Comparison of ENCODE assay signal across 8 cellular contexts in genomic region chr1:206464456-206464964, GRCh38. TPM values are rescaled to one million over a fixed set of nuclear protein-coding genes. Genes with fewer than 3 reads are reported as not detected.
DNase-seq lines count a peak whose midpoint lies in the region; ATAC-seq and TF ChIP-seq lines count a peak whose summit lies in the region.

No MANE protein-coding gene starts in this region.

- H2BK15ac ChIP-seq in mesenchymal stem cell (ENCODE audit: low read depth, poor library complexity, severe bottlenecking) = no peak overlapping the region

- H3K9me3 ChIP-seq in mesenchymal stem cell (ENCODE audit: control insufficient read depth, low read length) (no peaks in the 10 kb centered on the region), mucosa of descending colon (no peaks in the 10 kb centered on the region)

- no peak overlapping the region for H2AK5ac ChIP-seq in mesenchymal stem cell (ENCODE audit: low read length, severe bottlenecking)

- no peak overlapping the region for H3K4ac ChIP-seq in mesenchymal stem cell (ENCODE audit: low read depth in 1 of 2, low read length in 2 of 2)

- H3K14ac ChIP-seq in mesenchymal stem cell (ENCODE audit: low read length in 2 of 2) = no peak overlapping the region

- H3K79me1 ChIP-seq in mesenchymal stem cell (replicated peaks; ENCODE audit: low read length, poor library complexity, severe bottlenecking) = no peaks in the 10 kb centered on the region

- H3K9ac ChIP-seq in mesenchymal stem cell (ENCODE audit: low read length) = peak overlapping the region; percentile 80

- H2BK12ac ChIP-seq in mesenchymal stem cell (ENCODE audit: low read length in 2 of 2) = peak overlapping the region in 1 of 2 experiments; percentile 49

- in situ Hi-C loops in brain microvascular endothelial cell (cut with HindIII; ENCODE audit: low pct_ligation_motif_present, low sequenced_read_pairs) = no loop called here

- peak overlapping the region; percentile 25 for H4K91ac ChIP-seq in mesenchymal stem cell (ENCODE audit: low read length)

- DNase-seq in Ammon's horn (ENCODE audit: low spot score) = peak; percentile 65
- peak; percentile 87 for DNase-seq in HT1080 (ENCODE audit: low read depth)
- peak; percentile 83 for DNase-seq in brain microvascular endothelial cell
- DNase-seq in mesenchymal stem cell = peak; percentile 84
- no peak for DNase-seq in T-helper 9 cell
- no peak for DNase-seq in mucosa of descending colon
- no peak for DNase-seq in stimulated activated CD4-positive, alpha-beta T cell treated with anti-CD3 and anti-CD28 coated beads, Interleukin-12 subunit alpha, Interleukin-12 subunit beta, amount 100 ng/mL, for 4 hours
- no peak for DNase-seq in activated T-cell treated with anti-CD3 and anti-CD28 coated beads, Interleukin-2, amount 50 U/mL, for 48 hours

- no peak overlapping the region for H3K23ac ChIP-seq in mesenchymal stem cell (ENCODE audit: low read length in 2 of 2)

- H2BK5ac ChIP-seq in mesenchymal stem cell (ENCODE audit: low read depth, low read length, poor library complexity, severe bottlenecking) = no peak overlapping the region

- H3K36me3 ChIP-seq in brain microvascular endothelial cell (replicated peaks) (peaks cover 2% of the 10 kb centered on the region), mesenchymal stem cell (ENCODE audit: control insufficient read depth in 1 of 2, insufficient read depth in 2 of 2, low read depth in 1 of 2, low read length in 2 of 2) (peaks cover 26 to 34% of the 10 kb centered on the region in 2 experiments), mucosa of descending colon (ENCODE audit: low read depth) (no peaks in the 10 kb centered on the region)

- no peak overlapping the region for H4K8ac ChIP-seq in mesenchymal stem cell (ENCODE audit: low read length)

- peak overlapping the region; percentile 58 for H3K27ac ChIP-seq in brain microvascular endothelial cell
- peak overlapping the region; percentile 10 for H3K27ac ChIP-seq in mesenchymal stem cell (ENCODE audit: low read length, poor library complexity, severe bottlenecking)

- H3K4me3 ChIP-seq in brain microvascular endothelial cell (ENCODE audit: low read depth, low read length) = no peak overlapping the region
- no peak overlapping the region for H3K4me3 ChIP-seq in mesenchymal stem cell (ENCODE audit: insufficient read depth in 1 of 2, low read depth in 1 of 2, low read length in 2 of 2)
- H3K4me3 ChIP-seq in mucosa of descending colon = no peak overlapping the region

- no peak for ATAC-seq in mucosa of descending colon

- peak overlapping the region in 1 of 2 experiments; percentile 54 for H3K18ac ChIP-seq in mesenchymal stem cell (ENCODE audit: low read depth in 1 of 2, low read length in 2 of 2)

- H2AFZ ChIP-seq in mesenchymal stem cell (ENCODE audit: low read depth, low read length) = no peak overlapping the region

- H3K4me2 ChIP-seq in mesenchymal stem cell (ENCODE audit: low read length, poor library complexity, severe bottlenecking) = no peak overlapping the region

- H3K4me1 ChIP-seq in mesenchymal stem cell (ENCODE audit: control insufficient read depth, insufficient read depth, low read depth, low read length) (peaks cover 16% of the 10 kb centered on the region), mucosa of descending colon (ENCODE audit: low read depth) (peaks cover 8% of the 10 kb centered on the region)

- intact Hi-C loops in mucosa of descending colon (cut with DNase I, micrococcal nuclease) = no loop called here

- H3K27me3 ChIP-seq in brain microvascular endothelial cell (replicated peaks) = no peaks in the 10 kb centered on the region
- no peaks in the 10 kb centered on the region for H3K27me3 ChIP-seq in mesenchymal stem cell (ENCODE audit: control insufficient read depth in 1 of 2, insufficient read depth in 1 of 2, low read length in 2 of 2)

- TF ChIP-seq CTCF in brain microvascular endothelial cell (IDR thresholded peaks at IDR 0.05; ENCODE audit: low read depth, low read length, missing control alignments) (no peak), mucosa of descending colon (IDR thresholded peaks at IDR 0.05) (no peak)

- H2BK120ac ChIP-seq in mesenchymal stem cell (ENCODE audit: low read depth, low read length) = no peak overlapping the region

- WGBS in mesenchymal stem cell = 91% methylated on average over 3 of the region's 4 CpGs

RNA-seq across cellular contexts. Expression of gene IKBKE, which starts 5.8 kb away (rescaled TPM):
- total RNA-seq in HT1080 (2014; rRNA removed; shearing (Covaris generic)) = 13.8 and 14.3 TPM in 2 replicates
- 8.4 and 8.7 TPM in 2 replicates for polyA plus RNA-seq in HT1080 (2015; cell fraction: cytosol; rRNA removed)
- 16.1 and 18.6 TPM in 2 replicates for polyA plus RNA-seq in HT1080 (2015; cell fraction: nucleus; rRNA removed)
- 15.5 TPM for polyA plus RNA-seq in mesenchymal stem cell (2013, experiment 1 of 2)
- 15.3 TPM for polyA plus RNA-seq in mesenchymal stem cell (2013, experiment 2 of 2)
- total RNA-seq in mucosa of descending colon = 10 to 100 TPM in 2 of 3 donors, 1 to 10 TPM in 1; 9.7 to 24.7 (median 16.4) TPM

RNA-seq across cellular contexts. Expression of gene RASSF5, which starts 42.8 kb away (rescaled TPM):
- total RNA-seq in HT1080 (2014; rRNA removed; shearing (Covaris generic)) = 8.5 and 9.0 TPM in 2 replicates
- polyA plus RNA-seq in HT1080 (2015; cell fraction: cytosol; rRNA removed) = 4.8 and 5.2 TPM in 2 replicates
- polyA plus RNA-seq in HT1080 (2015; cell fraction: nucleus; rRNA removed) = 2.9 and 4.3 TPM in 2 replicates
- 0.93 TPM for polyA plus RNA-seq in mesenchymal stem cell (2013, experiment 1 of 2)
- 1.2 TPM for polyA plus RNA-seq in mesenchymal stem cell (2013, experiment 2 of 2)
- 1 to 10 TPM; 5.3 to 7.6 (median 5.8) TPM for total RNA-seq in mucosa of descending colon

Comparison
In these comparisons a context has a peak if more than half of its experiments do, and no peak if none do; other contexts are left out.
1. DNase-seq: peak in Ammon's horn (single experiment), HT1080 (single experiment), brain microvascular endothelial cell (single experiment) and mesenchymal stem cell (single experiment); none in T-helper 9 cell (single experiment), mucosa of descending colon (0 of 3), stimulated activated CD4-positive, alpha-beta T cell treated with anti-CD3 and anti-CD28 coated beads, Interleukin-12 subunit alpha, Interleukin-12 subunit beta, amount 100 ng/mL, for 4 hours (single experiment) and activated T-cell treated with anti-CD3 and anti-CD28 coated beads, Interleukin-2, amount 50 U/mL, for 48 hours (0 of 2).